ENCODE assay signal across 8 cellular contexts in the genomic region with DNA sequence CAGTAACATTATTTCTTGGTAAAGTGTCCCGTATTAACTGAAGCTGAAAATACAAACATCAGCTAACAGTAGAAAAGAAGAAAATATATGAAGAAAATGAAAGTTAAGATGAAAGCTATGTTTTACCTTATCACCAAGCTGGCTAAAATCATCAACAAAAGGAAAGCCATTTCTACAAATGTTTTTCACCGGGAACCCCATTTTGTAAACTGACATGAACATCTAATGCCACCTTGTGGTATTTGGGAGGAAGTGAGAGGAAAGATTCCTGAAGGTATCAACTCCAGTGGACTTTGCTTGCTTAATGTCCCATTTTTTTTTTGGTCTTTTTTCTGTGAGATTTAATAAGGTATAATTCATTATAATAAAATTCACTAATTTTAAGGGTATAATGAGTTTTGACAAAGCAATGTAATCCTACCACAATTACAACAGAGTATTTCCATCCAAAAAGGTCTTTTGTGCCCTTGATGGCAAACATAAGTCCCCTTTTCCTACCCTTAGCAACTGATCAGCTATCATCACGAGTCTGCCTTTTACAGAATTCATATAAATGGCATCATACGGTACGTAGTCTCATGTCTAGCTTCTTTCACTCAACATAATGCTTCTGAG. TPM values are rescaled to one million over a fixed set of nuclear protein-coding genes. Genes with fewer than 3 reads are reported as not detected.
DNase-seq lines count a peak whose midpoint lies in the region; ATAC-seq, FAIRE-seq and TF ChIP-seq lines count a peak whose summit lies in the region.

No MANE protein-coding gene starts in this region.

- in situ Hi-C loops in astrocyte of the spinal cord (cut with HindIII; ENCODE audit: low sequenced_read_pairs), result no loop called here

- no peak overlapping the region for H3K4me3 ChIP-seq in BE2C (ENCODE audit: low read depth, low read length)
- H3K4me3 ChIP-seq in astrocyte of the spinal cord (ENCODE audit: low read depth, low read length), result no peak overlapping the region
- no peak overlapping the region for H3K4me3 ChIP-seq in keratinocyte (ENCODE audit: control insufficient read depth in 2 of 3, extremely low read depth in 1 of 3, insufficient read depth in 2 of 3, low read depth in 1 of 3, low read length in 3 of 3)
- no peak overlapping the region for H3K4me3 ChIP-seq in testis

- no peaks in the 10 kb centered on the region for H4K20me1 ChIP-seq in keratinocyte (ENCODE audit: control insufficient read depth, extremely low read depth, insufficient read depth, low read length)

- H2AFZ ChIP-seq in keratinocyte (ENCODE audit: control insufficient read depth, low read length), result no peak overlapping the region

- H3K4me1 ChIP-seq in BE2C (no peaks in the 10 kb centered on the region), keratinocyte (ENCODE audit: control insufficient read depth, extremely low read depth, insufficient read depth, low read length) (peaks cover 4% of the 10 kb centered on the region), testis (peaks cover 8% of the 10 kb centered on the region)

- dilution Hi-C loops in keratinocyte (cut with MboI; ENCODE audit: extremely low pct_ligation_motif_present, low sequenced_read_pairs), result no loop called here

- intact Hi-C loops in testis (cut with DNase I; ENCODE audit: low total_unique reads), result no loop called here

- no peaks in the 10 kb centered on the region for H3K9me1 ChIP-seq in keratinocyte (ENCODE audit: control insufficient read depth, extremely low read depth, insufficient read depth, low read length)

- H3K27me3 ChIP-seq in BE2C (no peaks in the 10 kb centered on the region), keratinocyte (ENCODE audit: control insufficient read depth, extremely low read depth, insufficient read depth, low read length) (no peaks in the 10 kb centered on the region), testis (no peaks in the 10 kb centered on the region)

- TF ChIP-seq CTCF in BE2C (IDR thresholded peaks at IDR 0.05; ENCODE audit: low read depth, low read length) (peak; percentile 64), astrocyte of the spinal cord (IDR thresholded peaks at IDR 0.05; ENCODE audit: low read depth, low read length) (peak; percentile 77), keratinocyte (optimal IDR thresholded peaks at IDR 0.05 in 1 of 3, IDR thresholded peaks at IDR 0.05 in 1 of 3, conservative IDR thresholded peaks at IDR 0.05 in 1 of 3; ENCODE audit: extremely low read depth in 1 of 3, insufficient read depth in 2 of 3, low read length in 3 of 3) (peak; percentile 39 to 72 (median 60)), testis (IDR thresholded peaks at IDR 0.05) (peak; percentile 66 to 89 (median 69))

- H3K36me3 ChIP-seq in BE2C (peaks cover 8% of the 10 kb centered on the region), keratinocyte (ENCODE audit: control insufficient read depth in 2 of 2, extremely low read depth in 1 of 2, insufficient read depth in 2 of 2, low read length in 2 of 2) (peaks cover 14 to 18% of the 10 kb centered on the region in 2 experiments), testis (ENCODE audit: low read depth, missing control alignments) (no peaks in the 10 kb centered on the region)

- no peak for DNase-seq in BE2C
- no peak for DNase-seq in GM12892 (ENCODE audit: insufficient read length)
- DNase-seq in NCI-H446 (lab: John Stamatoyannopoulos, UW), result peak; percentile 16 to 71
- DNase-seq in astrocyte of the spinal cord (ENCODE audit: low read depth, low spot score), result peak; percentile 74
- peak; percentile 9 for DNase-seq in keratinocyte (ENCODE audit: low read depth, low spot score)
- no peak for DNase-seq in testis

- no peaks in the 10 kb centered on the region for H3K9me3 ChIP-seq in BE2C
- no peaks in the 10 kb centered on the region for H3K9me3 ChIP-seq in keratinocyte (ENCODE audit: control insufficient read depth, low read depth, low read length)
- no peaks in the 10 kb centered on the region for H3K9me3 ChIP-seq in testis

- FAIRE-seq in GM12892 (lab: Jason Lieb, UNC) (peak; percentile 40), keratinocyte (lab: Jason Lieb, UNC) (peak; percentile 72)

- H3K79me2 ChIP-seq in keratinocyte (ENCODE audit: control insufficient read depth, insufficient read depth, low read length), result peaks cover 49% of the 10 kb centered on the region

- ATAC-seq in GM18502 (IDR thresholded peaks at IDR 0.05; ENCODE audit: poor library complexity, unreplicated experiment) (no peak), HG02623 (IDR thresholded peaks at IDR 0.05; ENCODE audit: unreplicated experiment) (no peak)

- H3K9ac ChIP-seq in keratinocyte (ENCODE audit: control insufficient read depth, extremely low read depth, insufficient read depth, low read length), result no peak overlapping the region

- WGBS in testis, 2 donors, result 48 to 55% methylated on average over 5 of the region's 5 CpGs

- peak overlapping the region; percentile 57 for H3K4me2 ChIP-seq in keratinocyte (ENCODE audit: control insufficient read depth, extremely low read depth, insufficient read depth, low read depth, low read length)

- peak overlapping the region; percentile 10 for H3K27ac ChIP-seq in keratinocyte (ENCODE audit: control insufficient read depth, insufficient read depth, low read length)
- peak overlapping the region in 1 of 2 donors; percentile 7 for H3K27ac ChIP-seq in testis

- TF ChIP-seq POLR2A in GM12892 (IDR thresholded peaks at IDR 0.05; ENCODE audit: low read depth, low read length) (no peak), testis (IDR thresholded peaks at IDR 0.05) (no peak)

RNA-seq across cellular contexts. Expression of gene SDHB, which starts 7.7 kb away (rescaled TPM):
- polyA plus RNA-seq in BE2C (2012; ENCODE audit: insufficient read depth, insufficient read length, low read depth), result 127 TPM
- polyA plus RNA-seq in GM12892 (2012; ENCODE audit: missing spikeins), result 156 TPM
- 149 to 228 TPM (median 162 TPM) in 3 replicates for polyA plus RNA-seq in keratinocyte
- polyA plus RNA-seq in keratinocyte (2011; ENCODE audit: low read depth), result 150 TPM
- polyA plus RNA-seq in keratinocyte (2011; cell fraction: cytosol; rRNA removed), result 164 and 328 TPM in 2 replicates
- polyA plus RNA-seq in keratinocyte (2011; cell fraction: nucleus; rRNA removed), result 104 and 109 TPM in 2 replicates
- 90.0 and 114 TPM in 2 replicates for polyA plus RNA-seq in keratinocyte (2012; ENCODE audit: low replicate concordance)
- 60.0 to 248 TPM (median 135 TPM) in 3 replicates for polyA minus RNA-seq in keratinocyte
- 89.4 TPM for polyA minus RNA-seq in keratinocyte (2011; cell fraction: cytosol; rRNA and poly(A)+ RNA removed)
- polyA minus RNA-seq in keratinocyte (2011; cell fraction: nucleus; rRNA and poly(A)+ RNA removed), result 36.1 and 59.3 TPM in 2 replicates
- total RNA-seq in testis, result 100 to 1,000 TPM in 1 of 2 donors, 10 to 100 TPM in 1; 96.1 to 107 TPM
- polyA plus RNA-seq in testis (ENCODE audit: insufficient read depth, low read depth, low replicate concordance), result 160 TPM

RNA-seq across cellular contexts. Expression of gene ATP13A2, which starts 34.4 kb away (rescaled TPM):
- polyA plus RNA-seq in BE2C (2012; ENCODE audit: insufficient read depth, insufficient read length, low read depth), result 58.5 TPM
- 5.0 TPM for polyA plus RNA-seq in GM12892 (2012; ENCODE audit: missing spikeins)
- polyA plus RNA-seq in keratinocyte (19.7 to 56.4 TPM (median 36.3 TPM) in 3 replicates), testis (ENCODE audit: insufficient read depth, low read depth, low replicate concordance) (36.9 TPM)
- polyA plus RNA-seq in keratinocyte (2011; ENCODE audit: low read depth), result 22.0 TPM
- 31.3 and 66.8 TPM in 2 replicates for polyA plus RNA-seq in keratinocyte (2011; cell fraction: cytosol; rRNA removed)
- polyA plus RNA-seq in keratinocyte (2011; cell fraction: nucleus; rRNA removed), result 92.9 and 134 TPM in 2 replicates
- 46.3 and 103 TPM in 2 replicates for polyA plus RNA-seq in keratinocyte (2012; ENCODE audit: low replicate concordance)
- polyA minus RNA-seq in keratinocyte, result 106 to 309 TPM (median 112 TPM) in 3 replicates
- 157 TPM for polyA minus RNA-seq in keratinocyte (2011; cell fraction: cytosol; rRNA and poly(A)+ RNA removed)
- 191 and 201 TPM in 2 replicates for polyA minus RNA-seq in keratinocyte (2011; cell fraction: nucleus; rRNA and poly(A)+ RNA removed)
- total RNA-seq in testis, result 10 to 100 TPM; 42.4 to 45.6 TPM

Comparison
In these comparisons a context has a peak if more than half of its experiments do, and no peak if none do; other contexts are left out.
1. DNase-seq: peak in NCI-H446 (2 of 2), astrocyte of the spinal cord (single experiment) and keratinocyte (single experiment); none in BE2C (single experiment), GM12892 (single experiment) and testis (single experiment).
2. Peak in every context shown above with its lines, with median percentiles within 50 percentile points of each other: CTCF ChIP-seq.